21 cellular contexts compared by ENCODE assay signal in the genomic region with DNA sequence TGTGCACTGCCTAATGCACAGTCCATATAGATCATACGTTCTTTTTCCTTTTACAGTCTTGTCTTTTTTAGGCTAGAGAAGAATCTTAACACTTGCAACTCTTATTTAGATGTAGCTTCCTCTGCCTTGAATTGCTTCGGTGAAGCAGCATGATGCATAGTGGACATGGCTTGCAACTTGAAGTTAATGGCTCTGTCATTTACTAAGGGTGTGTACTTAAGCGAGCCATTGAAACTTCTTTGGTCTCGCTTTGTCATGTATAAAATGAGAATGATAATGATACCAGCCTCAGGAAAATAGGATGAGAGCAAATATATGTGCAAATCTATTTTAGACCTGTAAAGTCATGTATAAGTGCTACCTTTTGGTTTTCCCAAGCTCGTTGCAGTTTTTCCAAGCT.
DNase-seq lines count a peak whose midpoint lies in the region; ATAC-seq, FAIRE-seq and TF ChIP-seq lines count a peak whose summit lies in the region.
"Had no signal": no experiment of that assay in that cellular context is flagged by ENCODE, and none has a peak within 500 bp of the region (broad histone marks: within the 10 kb centered on the region; RNA-seq: fewer than 3 reads in every experiment).

No MANE protein-coding gene starts in this region.

- H3K4ac ChIP-seq in H1 (replicated peaks; ENCODE audit: insufficient read length, low read depth, low read length) = no peak overlapping the region

- peaks cover 31% of the 10 kb centered on the region for H3K4me1 Mint-ChIP-seq in GM23338
- H3K4me1 Mint-ChIP-seq in activated naive CD4-positive, alpha-beta T cell treated with anti-CD3 and anti-CD28 coated beads for 36 hours (ENCODE audit: low read depth) = no peaks in the 10 kb centered on the region
- H3K4me1 Mint-ChIP-seq: CD8-positive, alpha-beta memory T cell had no signal

- H3K23me2 ChIP-seq in H1 (ENCODE audit: low read depth, low read length) = no peaks in the 10 kb centered on the region

- no peak overlapping the region for H2BK20ac ChIP-seq in H1 (ENCODE audit: low read length)

- no peak overlapping the region for H4K5ac ChIP-seq in H1 (ENCODE audit: insufficient read length, low read depth, low read length)

- H2BK12ac ChIP-seq in H1 (ENCODE audit: low read depth, low read length) = no peak overlapping the region

- H3K79me2 ChIP-seq in GM23338 (replicated peaks; ENCODE audit: insufficient read depth) (no peaks in the 10 kb centered on the region), Loucy (ENCODE audit: insufficient read depth, low read length) (no peaks in the 10 kb centered on the region), H1 (ENCODE audit: control insufficient read depth in 1 of 2, insufficient read depth in 2 of 2, low read length in 2 of 2) (no peaks in the 10 kb centered on the region)

- H3K27ac ChIP-seq in GM23338 (ENCODE audit: low read depth) (peak overlapping the region; percentile 8; the same call in 1 of the 2 replicates), HUES48 (ENCODE audit: low read depth, low read length) (peak overlapping the region; percentile 1), H1 (ENCODE audit: low read depth, low read length) (no peak overlapping the region)
- H3K27ac ChIP-seq: BLaER1 treated with 17β-estradiol and CSF1 and Interleukin-3, amounts not matched to agents 10 nM and 100 nM; KMS-11 had no signal

- H3K36me3 ChIP-seq in GM23338 (ENCODE audit: insufficient read depth) = no peaks in the 10 kb centered on the region
- H3K36me3 ChIP-seq in HUES48 (ENCODE audit: control insufficient read depth, insufficient read depth, low read length) = peaks cover 27% of the 10 kb centered on the region
- H3K36me3 ChIP-seq in Loucy (ENCODE audit: insufficient read depth, low read length) = peaks cover 4% of the 10 kb centered on the region; the same call in 1 of the 2 replicates
- peaks cover 0 to 3% (median 2%) of the 10 kb centered on the region in 4 experiments; a peak in 3 of 8 replicates for H3K36me3 ChIP-seq in H1 (ENCODE audit: control insufficient read depth in 2 of 4, insufficient read depth in 4 of 4, low read length in 3 of 4)
- peaks cover 7% of the 10 kb centered on the region; the same call in 1 of the 2 replicates for H3K36me3 ChIP-seq in BE2C

- no peak overlapping the region for H2AK5ac ChIP-seq in H1 (ENCODE audit: low read depth, low read length)

- H2BK120ac ChIP-seq in H1 (replicated peaks; ENCODE audit: low read depth, low read length) = no peak overlapping the region

- 85% methylated on average over 5 of the region's 5 CpGs; no CpG with 5 or more reads in 1 of the 2 experiments for WGBS in H1 (ENCODE audit: extremely low coverage in 1 of 2, insufficient coverage in 1 of 2, insufficient read length in 1 of 2, insufficient replicate concordance in 2 of 2, low coverage in 1 of 2, low lambda C conversion rate in 2 of 2, missing lambda C conversion rate in 1 of 2), 2 experiments

- FAIRE-seq in H1 (lab: Jason Lieb, UNC) = no peak
- FAIRE-seq: GM12878, GM19239 had no signal

- no peak overlapping the region for H4K91ac ChIP-seq in H1 (replicated peaks; ENCODE audit: insufficient read length, low read length)

- no peak overlapping the region for H2BK15ac ChIP-seq in H1 (ENCODE audit: low read length)

- H3K18ac ChIP-seq in H1 (ENCODE audit: extremely low read depth, low read length) = no peak overlapping the region

- H3K4me3 ChIP-seq in GM23338 (no peak overlapping the region), HUES48 (ENCODE audit: low read depth, low read length) (no peak overlapping the region), Loucy (ENCODE audit: low read length, poor library complexity, severe bottlenecking) (peak overlapping the region; percentile 27), H1 (ENCODE audit: extremely low read depth in 1 of 4, insufficient read depth in 2 of 4, low read depth in 3 of 4, low read length in 4 of 4) (no peak overlapping the region), BE2C (ENCODE audit: low read depth, low read length) (no peak overlapping the region)
- H3K4me3 ChIP-seq: BLaER1 treated with 17β-estradiol and CSF1 and Interleukin-3, amounts not matched to agents 10 nM and 100 nM; GM12878 had no signal

- no peak overlapping the region for H3K14ac ChIP-seq in H1 (ENCODE audit: insufficient read length)

- POLR2A ChIA-PET in H1 (lab: Charles Lee; ENCODE audit: partially characterized antibody) = no interaction called here

- H3K4me3 Mint-ChIP-seq in GM23338 = no peak overlapping the region
- H3K4me3 Mint-ChIP-seq in activated naive CD4-positive, alpha-beta T cell treated with anti-CD3 and anti-CD28 coated beads for 36 hours = no peak overlapping the region
- H3K4me3 Mint-ChIP-seq: CD4-positive, CD25-positive, alpha-beta regulatory T cell; CD8-positive, alpha-beta memory T cell had no signal

- TF ChIP-seq POLR2A in H1 (IDR thresholded peaks at IDR 0.05; ENCODE audit: control extremely low read depth in 1 of 2, low read depth in 2 of 2, low read length in 2 of 2) = no peak

- no peak overlapping the region for H3K9ac ChIP-seq in HUES48 (ENCODE audit: low read depth, low read length)
- H3K9ac ChIP-seq in Loucy (ENCODE audit: low read depth, low read length, poor library complexity, severe bottlenecking) = no peak overlapping the region
- H3K9ac ChIP-seq in H1 (replicated peaks in 1 of 4; ENCODE audit: extremely low read depth in 1 of 4, low read depth in 3 of 4, low read length in 3 of 4) = no peak overlapping the region
- H3K9ac ChIP-seq: BLaER1 treated with 17β-estradiol and CSF1 and Interleukin-3, amounts not matched to agents 10 nM and 100 nM; KMS-11 had no signal

- no peak for TF ChIP-seq RAD21 in H1 (IDR thresholded peaks at IDR 0.05 in 1 of 2, conservative IDR thresholded peaks at IDR 0.05 in 1 of 2; ENCODE audit: low read depth in 2 of 2, low read length in 2 of 2)

- intact Hi-C loops in activated naive CD4-positive, alpha-beta T cell treated with anti-CD3 and anti-CD28 coated beads for 36 hours (cut with micrococcal nuclease) = no loop called here

- H3K27ac Mint-ChIP-seq in GM23338 = peak overlapping the region; percentile 85
- no peak overlapping the region for H3K27ac Mint-ChIP-seq in activated naive CD4-positive, alpha-beta T cell treated with anti-CD3 and anti-CD28 coated beads for 36 hours
- H3K27ac Mint-ChIP-seq: CD4-positive, CD25-positive, alpha-beta regulatory T cell had no signal

- H3K27me3 Mint-ChIP-seq in GM23338 (ENCODE audit: insufficient read depth, low read depth, poor library complexity) = peaks cover 4% of the 10 kb centered on the region
- H3K27me3 Mint-ChIP-seq in activated naive CD4-positive, alpha-beta T cell treated with anti-CD3 and anti-CD28 coated beads for 36 hours (ENCODE audit: low read depth) = no peaks in the 10 kb centered on the region
- H3K27me3 Mint-ChIP-seq: CD4-positive, CD25-positive, alpha-beta regulatory T cell; CD8-positive, alpha-beta memory T cell had no signal

- H3F3A ChIP-seq in GM23338 (replicated peaks; ENCODE audit: low read depth) = no peaks in the 10 kb centered on the region
- H3F3A ChIP-seq in Loucy (ENCODE audit: low read depth) = peaks cover 4% of the 10 kb centered on the region

- ATAC-seq in GM23338 = peak; percentile 58; the same call in 2 of the 3 replicates
- ATAC-seq: GM12878 had no signal

- H3K9me2 ChIP-seq in GM23338 (ENCODE audit: insufficient read depth) = no peaks in the 10 kb centered on the region
- H3K9me2 ChIP-seq in Loucy (replicated peaks; ENCODE audit: low read depth, low read length) = no peaks in the 10 kb centered on the region

- CTCF ChIA-PET in H1 (lab: Charles Lee; ENCODE audit: partially characterized antibody) = interaction anchor here (0.5 to 2.4 kb wide), 7 partner anchors 10 to 376 kb away, joined by 3 to 8 read pairs (median 3); no protein-coding TSS in a partner anchor
- CTCF ChIA-PET in activated naive CD4-positive, alpha-beta T cell treated with anti-CD3 and anti-CD28 coated beads for 36 hours (lab: Charles Lee) = interaction anchor here (1.0 to 1.8 kb wide), 2 partner anchors 32 to 81 kb away, joined by 3 to 5 read pairs; no protein-coding TSS in a partner anchor

- peaks cover 21% of the 10 kb centered on the region for H3K4me1 ChIP-seq in GM23338 (ENCODE audit: insufficient read depth)
- H3K4me1 ChIP-seq in HUES48 (ENCODE audit: control insufficient read depth, insufficient read depth, low read length) = peaks cover 19% of the 10 kb centered on the region
- peaks cover 22% of the 10 kb centered on the region for H3K4me1 ChIP-seq in Loucy (ENCODE audit: insufficient read depth, low read length, poor library complexity, severe bottlenecking)
- peaks cover 0 to 8% (median 0%) of the 10 kb centered on the region in 4 experiments; a peak in 1 of 7 replicates for H3K4me1 ChIP-seq in H1 (replicated peaks in 1 of 4; ENCODE audit: control insufficient read depth in 3 of 4, insufficient read depth in 4 of 4, low read length in 3 of 4)
- H3K4me1 ChIP-seq in BE2C = no peaks in the 10 kb centered on the region; the same call in 1 of the 2 replicates
- H3K4me1 ChIP-seq: BLaER1 treated with 17β-estradiol and CSF1 and Interleukin-3, amounts not matched to agents 10 nM and 100 nM had no signal

- no peak overlapping the region for H4K8ac ChIP-seq in H1 (ENCODE audit: extremely low read depth, insufficient read depth, low read length)

- no peak overlapping the region for H2AFZ ChIP-seq in GM23338
- no peak overlapping the region for H2AFZ ChIP-seq in Loucy (ENCODE audit: low read length)
- no peak overlapping the region for H2AFZ ChIP-seq in H1 (ENCODE audit: low read length)

- H3K4me2 ChIP-seq in GM23338 (peak overlapping the region; percentile 42), Loucy (ENCODE audit: low read depth, low read length, poor library complexity, severe bottlenecking) (peak overlapping the region; percentile 48), H1 (ENCODE audit: insufficient read depth in 1 of 2, low read depth in 2 of 2, low read length in 2 of 2) (no peak overlapping the region)
- H3K4me2 ChIP-seq: BLaER1 treated with 17β-estradiol and CSF1 and Interleukin-3, amounts not matched to agents 10 nM and 100 nM; KMS-11 had no signal

- peaks cover 15% of the 10 kb centered on the region; the same call in 2 of the 3 replicates for H3K36me3 Mint-ChIP-seq in GM23338 (ENCODE audit: low read depth)
- H3K36me3 Mint-ChIP-seq in activated naive CD4-positive, alpha-beta T cell treated with anti-CD3 and anti-CD28 coated beads for 36 hours (ENCODE audit: low read depth) = peaks cover 8% of the 10 kb centered on the region

- H3K9me3 ChIP-seq in HUES48 (ENCODE audit: control insufficient read depth, insufficient read depth, low read length) (no peaks in the 10 kb centered on the region), Loucy (ENCODE audit: insufficient read depth, low read depth, low read length) (no peaks in the 10 kb centered on the region), H1 (ENCODE audit: insufficient read depth in 2 of 2, low read depth in 1 of 2, low read length in 1 of 2) (no peaks in the 10 kb centered on the region), BE2C (no peaks in the 10 kb centered on the region)

- no peaks in the 10 kb centered on the region for H3K9me3 Mint-ChIP-seq in GM23338
- no peaks in the 10 kb centered on the region for H3K9me3 Mint-ChIP-seq in activated naive CD4-positive, alpha-beta T cell treated with anti-CD3 and anti-CD28 coated beads for 36 hours
- H3K9me3 Mint-ChIP-seq: CD4-positive, CD25-positive, alpha-beta regulatory T cell; CD8-positive, alpha-beta memory T cell had no signal

- peak; percentile 48 for DNase-seq in GM23338 (ENCODE audit: low spot score)
- DNase-seq in H1 (ENCODE audit: low read depth in 1 of 2, low spot score in 2 of 2) = no peak
- DNase-seq in stimulated activated CD4-positive, alpha-beta T cell treated with anti-CD3 and anti-CD28 coated beads, Interleukin-4, amount 100 ng/mL, for 4 hours = no peak
- no peak for DNase-seq in NCI-H82 treated with DMSO at 0.1 percent for 48 hours (lab: John Stamatoyannopoulos, UW; ENCODE audit: unreplicated experiment)
- DNase-seq in BE2C = no peak
- DNase-seq in activated naive CD4-positive, alpha-beta T cell treated with anti-CD3 and anti-CD28 coated beads for 36 hours = no peak
- DNase-seq: 8988T; CD4-positive, CD25-positive, alpha-beta regulatory T cell; CD8-positive, alpha-beta memory T cell; COR-L47; DMS 273 treated with DMSO at 0.1 percent for 48 hours; DMS53; DND-41; EL; H7 had no signal

- H3K56ac ChIP-seq in H1 (replicated peaks; ENCODE audit: insufficient read length, low read depth, low read length) = no peak overlapping the region

- H3K79me1 ChIP-seq in H1 (ENCODE audit: low read depth, low read length) = no peaks in the 10 kb centered on the region

- H4K20me1 ChIP-seq in GM23338 (replicated peaks; ENCODE audit: insufficient read depth) (no peaks in the 10 kb centered on the region), Loucy (ENCODE audit: insufficient read depth, low read length, poor library complexity, severe bottlenecking) (no peaks in the 10 kb centered on the region), H1 (replicated peaks in 1 of 2; ENCODE audit: control insufficient read depth in 1 of 2, insufficient read depth in 2 of 2, low read length in 2 of 2) (peaks cover 0 to 2% of the 10 kb centered on the region in 2 experiments)
- H4K20me1 ChIP-seq: BLaER1 treated with 17β-estradiol and CSF1 and Interleukin-3, amounts not matched to agents 10 nM and 100 nM had no signal

- 0 out of 2 replicates have a peak overlapping the region, but pooled peaks have one; percentile 17 for H2BK5ac ChIP-seq in H1 (ENCODE audit: low read depth, low read length)

- no peak for TF ChIP-seq EP300 in H1 (IDR thresholded peaks at IDR 0.05; ENCODE audit: borderline replicate concordance in 1 of 2, low read depth in 2 of 2, low read length in 2 of 2)

- TF ChIP-seq CTCF in GM23338 (conservative IDR thresholded peaks at IDR 0.05; ENCODE audit: low read depth in 2 of 2) (no peak), Loucy (conservative IDR thresholded peaks at IDR 0.05; ENCODE audit: low read length) (no peak), H1 (IDR thresholded peaks at IDR 0.05; ENCODE audit: control extremely low read depth in 1 of 3, insufficient read depth in 1 of 3, low read depth in 1 of 3, low read length in 3 of 3) (no peak), BE2C (IDR thresholded peaks at IDR 0.05; ENCODE audit: low read depth, low read length) (no peak)

- H3K23ac ChIP-seq in H1 (ENCODE audit: insufficient read length) = no peak overlapping the region

- H3K27me3 ChIP-seq in GM23338 (ENCODE audit: insufficient read depth) = no peaks in the 10 kb centered on the region
- H3K27me3 ChIP-seq in HUES48 (ENCODE audit: control insufficient read depth, insufficient read depth, low read length) = no peaks in the 10 kb centered on the region
- H3K27me3 ChIP-seq in Loucy (ENCODE audit: insufficient read depth, low read length, poor library complexity, severe bottlenecking) = no peaks in the 10 kb centered on the region
- no peaks in the 10 kb centered on the region for H3K27me3 ChIP-seq in H1 (replicated peaks in 1 of 4; ENCODE audit: control insufficient read depth in 3 of 4, extremely low read depth in 1 of 4, insufficient read depth in 3 of 4, low read length in 3 of 4)
- no peaks in the 10 kb centered on the region for H3K27me3 ChIP-seq in BE2C
- H3K27me3 ChIP-seq: BLaER1 treated with 17β-estradiol and CSF1 and Interleukin-3, amounts not matched to agents 10 nM and 100 nM had no signal

Comparison
In these comparisons a context has a peak if more than half of its experiments do, and no peak if none do; other contexts are left out.
1. H3K4me2 ChIP-seq: peak in GM23338 (single experiment) and Loucy (single experiment); none in H1 (0 of 2).